8 cellular contexts compared by ENCODE assay signal in the genomic region with DNA sequence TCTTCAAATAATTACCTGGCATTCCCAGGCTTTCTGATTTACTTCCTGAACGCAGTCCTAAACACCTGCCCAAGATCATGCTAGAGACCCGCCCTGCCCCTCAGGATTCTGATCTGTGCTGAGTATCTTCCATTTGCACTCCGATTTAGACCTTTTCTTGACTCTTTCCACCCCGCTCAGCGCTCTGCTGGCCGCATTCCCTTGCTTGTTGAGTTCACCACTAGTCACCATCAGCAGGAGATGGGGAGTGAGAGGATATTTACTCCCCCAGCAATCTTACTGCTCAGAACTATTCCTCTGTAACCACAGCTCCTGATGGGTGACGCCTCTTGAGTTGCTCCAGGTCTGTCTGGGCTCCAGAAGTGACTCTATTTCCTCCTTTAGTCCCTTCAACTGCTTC.
"Had no signal": no experiment of that assay in that cellular context is flagged by ENCODE, and none has a peak within 500 bp of the region (broad histone marks: within the 10 kb centered on the region; RNA-seq: fewer than 3 reads in every experiment).

No MANE protein-coding gene starts in this region.

- H3K4me3 Mint-ChIP-seq: GM23338, H9 had no signal

- DNase-seq: H9, HCEC 1CT, IMR-90, KBM-7 had no signal

- H3K4me3 ChIP-seq: GM23338 had no signal

- H3K4me2 ChIP-seq: GM23338 had no signal

- FAIRE-seq: H1, H54, HTR-8/SVneo had no signal

- H2AFZ ChIP-seq: GM23338 had no signal

- H3K27ac Mint-ChIP-seq: GM23338, H9 had no signal

- H3K4me1 Mint-ChIP-seq: GM23338, H9 had no signal

- ATAC-seq: GM23338 had no signal
